In genomic region chrX:16435399-16435986, GRCh38 we compare ENCODE assay signal across 23 cellular contexts.
DNase-seq lines count a peak whose midpoint lies in the region; ATAC-seq, FAIRE-seq and TF ChIP-seq lines count a peak whose summit lies in the region.
"Had no signal": no experiment of that assay in that cellular context is flagged by ENCODE, and none has a peak within 500 bp of the region (broad histone marks: within the 10 kb centered on the region; RNA-seq: fewer than 3 reads in every experiment).

No MANE protein-coding gene starts in this region.

- H3K27me3 ChIP-seq in IMR-90 (ENCODE audit: control insufficient read depth, insufficient read depth, low read length) (peaks cover 1% of the 10 kb centered on the region; the same call in 1 of the 2 replicates), K562 (ENCODE audit: control insufficient read depth in 2 of 2, insufficient read depth in 2 of 2, low read length in 2 of 2) (no peaks in the 10 kb centered on the region)
- H3K27me3 ChIP-seq: BE2C had no signal

- dilution Hi-C loops in IMR-90 (cut with HindIII; ENCODE audit: low sequenced_read_pairs, unreplicated experiment) = no loop called here

- no CpG with 5 or more reads among the region's 2 CpGs for WGBS in IMR-90 (ENCODE audit: extremely low coverage in 2 of 2, insufficient read length in 1 of 2), 2 experiments
- 0% methylated on average over 2 of the region's 2 CpGs for WGBS in K562 (ENCODE audit: insufficient coverage, low coverage, missing lambda C conversion rate)

- no peak overlapping the region for H4K5ac ChIP-seq in IMR-90 (ENCODE audit: low read depth, low read length)

- no peaks in the 10 kb centered on the region for H3K36me3 ChIP-seq in IMR-90 (ENCODE audit: control insufficient read depth, insufficient read depth, low read length)
- no peaks in the 10 kb centered on the region for H3K36me3 ChIP-seq in K562 (ENCODE audit: control insufficient read depth, insufficient read depth, low read length)
- H3K36me3 ChIP-seq: BE2C, BLaER1 had no signal

- POLR2A ChIA-PET in IMR-90 (lab: Charles Lee; ENCODE audit: unreplicated experiment) (no interaction called here), K562 (lab: Yijun Ruan, JAX) (no interaction called here)

- no peak for TF ChIP-seq CTCF in IMR-90 (conservative IDR thresholded peaks at IDR 0.05; ENCODE audit: low read depth, low read length)
- no peak for TF ChIP-seq CTCF in K562 (IDR thresholded peaks at IDR 0.05 in 2 of 3, conservative IDR thresholded peaks at IDR 0.05 in 1 of 3; ENCODE audit: insufficient read depth in 2 of 3, low read depth in 1 of 3, low read length in 3 of 3)

- intact Hi-C loops in IMR-90 (cut with micrococcal nuclease) = loop anchor here (5.0 to 10.0 kb wide), 4 partner anchors 211 to 748 kb away; partner anchors contain the start of gene AP1S2
- intact Hi-C loops in K562 (cut with micrococcal nuclease) = loop anchor here (5.0 kb wide), 2 partner anchors 262 to 313 kb away; partner anchors contain the start of gene GRPR

- no peak overlapping the region for H4K91ac ChIP-seq in IMR-90 (ENCODE audit: insufficient read depth, low read depth, low read length)

- no peak for DNase-seq in IMR-90
- DNase-seq in K562 (ENCODE audit: extremely low read depth in 1 of 4, low spot score in 3 of 4) = no peak
- DNase-seq in activated T-cell treated with anti-CD3 and anti-CD28 coated beads for 4 hours = no peak
- no peak for DNase-seq in NCI-H524 (lab: John Stamatoyannopoulos, UW)
- no peak for DNase-seq in GF-D8 (lab: John Stamatoyannopoulos, UW)
- DNase-seq: 8988T; ACHN; BE2C; C1 segment of cervical spinal cord; CD4-positive, alpha-beta memory T cell; CD4-positive, CD25-positive, alpha-beta regulatory T cell; CD8-positive, alpha-beta memory T cell; COR-L47; DMS 273 treated with DMSO at 0.1 percent for 48 hours; DMS153; DMS53; DMS79; DND-41; EL; GDM1 had no signal

- H2BK120ac ChIP-seq in IMR-90 (ENCODE audit: low read depth, low read length) = peak overlapping the region; percentile 45; the same call in 1 of the 2 replicates

- TF ChIP-seq EP300 in K562 (IDR thresholded peaks at IDR 0.05; ENCODE audit: low read length) = no peak

- in situ Hi-C loops in IMR-90 (cut with MboI; ENCODE audit: low sequenced_read_pairs) (loop anchor here (10.0 kb wide), 1 partner anchor 311 kb away; the partner anchor contains the start of gene GRPR), K562 (cut with MboI) (loop anchor here (25.0 kb wide), 2 partner anchors 252 to 673 kb away; no protein-coding TSS in a partner anchor)

- no TSS peak for BruUV-seq in IMR-90 (replicated peaks; lab: Mats Ljungman, UMichigan)
- no TSS peak for BruUV-seq in K562 (replicated peaks; lab: Mats Ljungman, UMichigan)

- H3K79me1 ChIP-seq in IMR-90 (ENCODE audit: low read depth in 1 of 2, low read length in 2 of 2) = no peaks in the 10 kb centered on the region

- TF ChIP-seq RAD21 in IMR-90 (IDR thresholded peaks at IDR 0.05; ENCODE audit: low read length) = no peak
- no peak for TF ChIP-seq RAD21 in K562 (CRISPR knock-in tag; conservative IDR thresholded peaks at IDR 0.05 in 1 of 2, IDR thresholded peaks at IDR 0.05 in 1 of 2)

- H3K23ac ChIP-seq in IMR-90 (ENCODE audit: low read depth, low read length) = no peak overlapping the region

- H3K14ac ChIP-seq in IMR-90 (replicated peaks; ENCODE audit: low read depth, low read length) = no peak overlapping the region

- H3K56ac ChIP-seq in IMR-90 (ENCODE audit: extremely low read depth, insufficient read depth, low read length) = no peak overlapping the region

- no peak overlapping the region for H3K4me3 ChIP-seq in IMR-90 (ENCODE audit: insufficient read depth, low read depth, low read length)
- H3K4me3 ChIP-seq in K562 = no peak overlapping the region
- H3K4me3 ChIP-seq: BLaER1 had no signal

- H2BK20ac ChIP-seq in IMR-90 (ENCODE audit: low read depth, low read length) = 0 out of 2 replicates have a peak overlapping the region, but pooled peaks have one; percentile 12

- no peaks in the 10 kb centered on the region for H3K4me1 ChIP-seq in IMR-90 (ENCODE audit: control insufficient read depth, insufficient read depth, low read length)
- no peaks in the 10 kb centered on the region for H3K4me1 ChIP-seq in K562 (replicated peaks in 1 of 2; ENCODE audit: control insufficient read depth in 2 of 2, insufficient read depth in 2 of 2, low read length in 2 of 2)
- H3K4me1 ChIP-seq: BE2C, BLaER1 had no signal

- no peak overlapping the region for H2BK15ac ChIP-seq in IMR-90 (ENCODE audit: low read depth, low read length)

- no peak for TF ChIP-seq POLR2A in IMR-90 (IDR thresholded peaks at IDR 0.05; ENCODE audit: low read depth, low read length)
- TF ChIP-seq POLR2A in K562 (conservative IDR thresholded peaks at IDR 0.05) = no peak

- ATAC-seq in IMR-90 (ENCODE audit: low read depth) (no peak), K562 (no peak)

- no peak for FAIRE-seq in K562 (lab: Jason Lieb, UNC)
- FAIRE-seq: A204.1, GM12891 had no signal

- no peak overlapping the region for H3K18ac ChIP-seq in IMR-90 (ENCODE audit: low read depth, low read length)

- H3K9me3 ChIP-seq in IMR-90 (ENCODE audit: control insufficient read depth, insufficient read depth, low read length) = 0 out of 2 replicates have a peak, but pooled peaks cover 2% of the 10 kb centered on the region
- no peaks in the 10 kb centered on the region for H3K9me3 ChIP-seq in K562 (replicated peaks; ENCODE audit: control insufficient read depth, insufficient read depth, low read depth, low read length)
- H3K9me3 ChIP-seq: BE2C, BLaER1 had no signal

- no peak overlapping the region for H3K4ac ChIP-seq in IMR-90 (ENCODE audit: low read depth, low read length)

- H3K4me2 ChIP-seq in IMR-90 (ENCODE audit: low read depth, low read length) = no peak overlapping the region
- H3K4me2 ChIP-seq in K562 (ENCODE audit: insufficient read depth, low read length) = no peak overlapping the region
- H3K4me2 ChIP-seq: BLaER1 had no signal

- no peak overlapping the region for H2BK5ac ChIP-seq in IMR-90 (ENCODE audit: low read depth, low read length, poor library complexity, severe bottlenecking)

- H4K20me1 ChIP-seq in IMR-90 (ENCODE audit: insufficient read depth, low read length) (no peaks in the 10 kb centered on the region), K562 (replicated peaks; ENCODE audit: control insufficient read depth, insufficient read depth, low read length) (no peaks in the 10 kb centered on the region)
- H4K20me1 ChIP-seq: BLaER1 had no signal

- H4K8ac ChIP-seq in IMR-90 (ENCODE audit: low read depth in 2 of 2, low read length in 2 of 2) = no peak overlapping the region

- H2AK9ac ChIP-seq in IMR-90 (replicated peaks; ENCODE audit: low read depth, low read length, poor library complexity) = no peak overlapping the region

- CTCF ChIA-PET in IMR-90 (lab: Yijun Ruan, JAX) (no interaction called here), K562 (lab: Yijun Ruan, JAX; ENCODE audit: low intra/inter-chr PET ratio) (no interaction called here)

- H3K9me1 ChIP-seq in IMR-90 (ENCODE audit: insufficient read depth, low read length) = no peaks in the 10 kb centered on the region; the same call in 1 of the 2 replicates
- no peaks in the 10 kb centered on the region for H3K9me1 ChIP-seq in K562 (ENCODE audit: control insufficient read depth, insufficient read depth, low read length)

- H3K9ac ChIP-seq in IMR-90 (ENCODE audit: low read depth, low read length) (no peak overlapping the region), K562 (ENCODE audit: insufficient read depth in 1 of 2, low read depth in 2 of 2, low read length in 2 of 2) (no peak overlapping the region)
- H3K9ac ChIP-seq: BLaER1 had no signal

- no peak overlapping the region for H2AK5ac ChIP-seq in IMR-90 (ENCODE audit: low read depth, low read length)

- H3K79me2 ChIP-seq in K562 (ENCODE audit: control insufficient read depth, insufficient read depth, low read length) = no peaks in the 10 kb centered on the region

- H3K27ac ChIP-seq in IMR-90 (ENCODE audit: insufficient read depth, low read length) (no peak overlapping the region), K562 (ENCODE audit: extremely low read depth, low read depth, low read length) (no peak overlapping the region)
- H3K27ac ChIP-seq: BLaER1 had no signal

- H2AFZ ChIP-seq in IMR-90 (replicated peaks; ENCODE audit: low read length, poor library complexity) (no peak overlapping the region), K562 (ENCODE audit: low read depth, low read length) (no peak overlapping the region)

TF ChIP-seq in IMR-90, 13 proteins besides CTCF, POLR2A, EP300 and RAD21 (continues in another document):
- no peak for TF ChIP-seq MXI1 (IDR thresholded peaks at IDR 0.05; ENCODE audit: borderline replicate concordance, low read depth, low read length)
- TF ChIP-seq RFX5 (IDR thresholded peaks at IDR 0.05; ENCODE audit: low read depth, low read length) = no peak
- no peak for TF ChIP-seq SMC3 (IDR thresholded peaks at IDR 0.05; ENCODE audit: low read depth, low read length)
- no peak for TF ChIP-seq CEBPB (IDR thresholded peaks at IDR 0.05; ENCODE audit: low read depth, low read length)
- no peak for TF ChIP-seq NFE2L2 (IDR thresholded peaks at IDR 0.05; ENCODE audit: low read depth, low read length)
- TF ChIP-seq MAZ (IDR thresholded peaks at IDR 0.05; ENCODE audit: borderline replicate concordance, low read depth, low read length) = no peak
- no peak for TF ChIP-seq RCOR1 (IDR thresholded peaks at IDR 0.05; ENCODE audit: insufficient replicate concordance, low read length)

TF ChIP-seq in K562, 482 proteins besides CTCF, POLR2A, EP300 and RAD21 (continues in another document):
- TF ChIP-seq, protein P1, sequence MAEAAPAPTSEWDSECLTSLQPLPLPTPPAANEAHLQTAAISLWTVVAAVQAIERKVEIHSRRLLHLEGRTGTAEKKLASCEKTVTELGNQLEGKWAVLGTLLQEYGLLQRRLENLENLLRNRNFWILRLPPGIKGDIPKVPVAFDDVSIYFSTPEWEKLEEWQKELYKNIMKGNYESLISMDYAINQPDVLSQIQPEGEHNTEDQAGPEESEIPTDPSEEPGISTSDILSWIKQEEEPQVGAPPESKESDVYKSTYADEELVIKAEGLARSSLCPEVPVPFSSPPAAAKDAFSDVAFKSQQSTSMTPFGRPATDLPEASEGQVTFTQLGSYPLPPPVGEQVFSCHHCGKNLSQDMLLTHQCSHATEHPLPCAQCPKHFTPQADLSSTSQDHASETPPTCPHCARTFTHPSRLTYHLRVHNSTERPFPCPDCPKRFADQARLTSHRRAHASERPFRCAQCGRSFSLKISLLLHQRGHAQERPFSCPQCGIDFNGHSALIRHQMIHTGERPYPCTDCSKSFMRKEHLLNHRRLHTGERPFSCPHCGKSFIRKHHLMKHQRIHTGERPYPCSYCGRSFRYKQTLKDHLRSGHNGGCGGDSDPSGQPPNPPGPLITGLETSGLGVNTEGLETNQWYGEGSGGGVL (CRISPR knock-in tag; IDR thresholded peaks at IDR 0.05) = no peak
- peak; percentile 88 for TF ChIP-seq RBM25 (IDR thresholded peaks at IDR 0.05; ENCODE audit: low read depth, low read length, severe bottlenecking)
- peak; percentile 59 for TF ChIP-seq ZFP36 (IDR thresholded peaks at IDR 0.05; ENCODE audit: low read depth, low read length, partially characterized antibody)
- no peak for TF ChIP-seq TCF7 (IDR thresholded peaks at IDR 0.05; ENCODE audit: borderline replicate concordance)
- no peak for TF ChIP-seq MEIS2 (IDR thresholded peaks at IDR 0.05; ENCODE audit: partially characterized antibody)
